Comparison of ENCODE assay signal across 25 cellular contexts in genomic region chr5:140147460-140147859, GRCh38. TPM values are rescaled to one million over a fixed set of nuclear protein-coding genes. Genes with fewer than 3 reads are reported as not detected.
DNase-seq lines count a peak whose midpoint lies in the region; ATAC-seq, FAIRE-seq and TF ChIP-seq lines count a peak whose summit lies in the region.
"Had no signal": no experiment of that assay in that cellular context is flagged by ENCODE, and none has a peak within 500 bp of the region (broad histone marks: within the 10 kb centered on the region; RNA-seq: fewer than 3 reads in every experiment).

No MANE protein-coding gene starts in this region.

- no peak overlapping the region for H2BK20ac ChIP-seq in H1 (ENCODE audit: low read length)

- no peak overlapping the region for H2AFZ ChIP-seq in H1 (ENCODE audit: low read length)

- no peaks in the 10 kb centered on the region for H3K9me3 Mint-ChIP-seq in activated naive CD8-positive, alpha-beta T cell (ENCODE audit: low read depth)
- no peaks in the 10 kb centered on the region for H3K9me3 Mint-ChIP-seq in activated naive CD8-positive, alpha-beta T cell treated with anti-CD3 and anti-CD28 coated beads for 36 hours
- H3K9me3 Mint-ChIP-seq in osteocyte (ENCODE audit: unreplicated experiment), result no peaks in the 10 kb centered on the region
- H3K9me3 Mint-ChIP-seq: CD4-positive, alpha-beta T cell; CD8-positive, alpha-beta memory T cell had no signal

- peaks cover 5% of the 10 kb centered on the region; the same call in 1 of the 2 replicates for H3K23me2 ChIP-seq in H1 (ENCODE audit: low read depth, low read length)

- no peak overlapping the region for H3K4ac ChIP-seq in H1 (replicated peaks; ENCODE audit: insufficient read length, low read depth, low read length)

- CTCF ChIA-PET in H1 (lab: Charles Lee; ENCODE audit: partially characterized antibody), result interaction anchor here (1.9 to 9.9 kb wide), 5 partner anchors 8 to 179 kb away, joined by 7 to 118 read pairs (median 91); partner anchors contain the start of gene PURA

- H3K4me1 Mint-ChIP-seq in activated naive CD8-positive, alpha-beta T cell (ENCODE audit: low read depth), result peaks cover 22% of the 10 kb centered on the region
- peaks cover 14% of the 10 kb centered on the region for H3K4me1 Mint-ChIP-seq in activated naive CD8-positive, alpha-beta T cell treated with anti-CD3 and anti-CD28 coated beads for 36 hours
- peaks cover 12% of the 10 kb centered on the region for H3K4me1 Mint-ChIP-seq in osteocyte (ENCODE audit: unreplicated experiment)

- no peak overlapping the region for H3K23ac ChIP-seq in H1 (ENCODE audit: insufficient read length)

- H3K27ac Mint-ChIP-seq in activated naive CD8-positive, alpha-beta T cell, result no peak overlapping the region
- H3K27ac Mint-ChIP-seq in activated naive CD8-positive, alpha-beta T cell treated with anti-CD3 and anti-CD28 coated beads for 36 hours, result no peak overlapping the region
- no peak overlapping the region for H3K27ac Mint-ChIP-seq in osteocyte (ENCODE audit: unreplicated experiment)
- H3K27ac Mint-ChIP-seq: CD4-positive, alpha-beta T cell had no signal

- no peak overlapping the region for H3K9ac ChIP-seq in H1 (replicated peaks in 1 of 4; ENCODE audit: extremely low read depth in 1 of 4, low read depth in 3 of 4, low read length in 3 of 4)
- H3K9ac ChIP-seq: BLaER1 treated with 17β-estradiol and CSF1 and Interleukin-3, amounts not matched to agents 10 nM and 100 nM had no signal

- no peak overlapping the region for H4K8ac ChIP-seq in H1 (ENCODE audit: extremely low read depth, insufficient read depth, low read length)

- H3K18ac ChIP-seq in H1 (ENCODE audit: extremely low read depth, low read length), result no peak overlapping the region

- no peak overlapping the region for H3K4me3 ChIP-seq in H1 (ENCODE audit: extremely low read depth in 1 of 4, insufficient read depth in 2 of 4, low read depth in 3 of 4, low read length in 4 of 4)
- no peak overlapping the region for H3K4me3 ChIP-seq in pancreas
- H3K4me3 ChIP-seq: A549; BLaER1 treated with 17β-estradiol and CSF1 and Interleukin-3, amounts not matched to agents 10 nM and 100 nM; GM12878 had no signal

- no peak overlapping the region for H3K27ac ChIP-seq in H1 (ENCODE audit: low read depth, low read length)
- H3K27ac ChIP-seq in pancreas, result no peak overlapping the region
- H3K27ac ChIP-seq: A549; BLaER1 treated with 17β-estradiol and CSF1 and Interleukin-3, amounts not matched to agents 10 nM and 100 nM had no signal

- H3K36me3 ChIP-seq in H1 (ENCODE audit: control insufficient read depth in 2 of 4, insufficient read depth in 4 of 4, low read length in 3 of 4), result no peaks in the 10 kb centered on the region
- no peaks in the 10 kb centered on the region for H3K36me3 ChIP-seq in pancreas
- H3K36me3 ChIP-seq: BE2C; BLaER1 treated with 17β-estradiol and CSF1 and Interleukin-3, amounts not matched to agents 10 nM and 100 nM had no signal

- H2AK5ac ChIP-seq in H1 (ENCODE audit: low read depth, low read length), result no peak overlapping the region

- no peak overlapping the region for H2BK120ac ChIP-seq in H1 (replicated peaks; ENCODE audit: low read depth, low read length)

- peaks cover 0 to 4% of the 10 kb centered on the region in 2 experiments for H4K20me1 ChIP-seq in H1 (replicated peaks in 1 of 2; ENCODE audit: control insufficient read depth in 1 of 2, insufficient read depth in 2 of 2, low read length in 2 of 2)

- no peaks in the 10 kb centered on the region for H3K9me3 ChIP-seq in H1 (ENCODE audit: insufficient read depth in 2 of 2, low read depth in 1 of 2, low read length in 1 of 2)
- H3K9me3 ChIP-seq in pancreas, result no peaks in the 10 kb centered on the region
- H3K9me3 ChIP-seq: A549; BE2C; BLaER1 treated with 17β-estradiol and CSF1 and Interleukin-3, amounts not matched to agents 10 nM and 100 nM had no signal

- FAIRE-seq in H1 (lab: Jason Lieb, UNC) (no peak), pancreas (lab: Jason Lieb, UNC) (no peak)
- FAIRE-seq: A549, D721Med, GM12878, GM19239 had no signal

- H2BK12ac ChIP-seq in H1 (ENCODE audit: low read depth, low read length), result 0 out of 2 replicates have a peak overlapping the region, but pooled peaks have one; percentile 39

- no peaks in the 10 kb centered on the region for H3K79me2 ChIP-seq in H1 (ENCODE audit: control insufficient read depth in 1 of 2, insufficient read depth in 2 of 2, low read length in 2 of 2)

- POLR2A ChIA-PET in H1 (lab: Charles Lee; ENCODE audit: partially characterized antibody), result interaction anchor here (1.4 kb wide), 1 partner anchor 8 kb away, joined by 4 read pairs; no protein-coding TSS in a partner anchor

- H3K4me1 ChIP-seq in H1 (replicated peaks in 1 of 4; ENCODE audit: control insufficient read depth in 3 of 4, insufficient read depth in 4 of 4, low read length in 3 of 4) (peaks cover 0 to 15% (median 5%) of the 10 kb centered on the region in 4 experiments; a peak in 5 of 7 replicates), pancreas (peaks cover 3 to 10% (median 8%) of the 10 kb centered on the region in 3 donors)
- H3K4me1 ChIP-seq: BE2C had no signal

- no peak for TF ChIP-seq CTCF in H1 (IDR thresholded peaks at IDR 0.05; ENCODE audit: control extremely low read depth in 1 of 3, insufficient read depth in 1 of 3, low read depth in 1 of 3, low read length in 3 of 3)
- TF ChIP-seq CTCF in osteocyte (IDR thresholded peaks at IDR 0.05), result no peak
- TF ChIP-seq CTCF in pancreas (IDR thresholded peaks at IDR 0.05), result no peak

- intact Hi-C loops in pancreas (cut with DNase I), result no loop called here

- H3K79me1 ChIP-seq in H1 (ENCODE audit: low read depth, low read length), result no peaks in the 10 kb centered on the region

- H3K27me3 Mint-ChIP-seq in activated naive CD8-positive, alpha-beta T cell, result peaks cover 5% of the 10 kb centered on the region
- H3K27me3 Mint-ChIP-seq in activated naive CD8-positive, alpha-beta T cell treated with anti-CD3 and anti-CD28 coated beads for 36 hours, result peaks cover 27% of the 10 kb centered on the region
- peaks cover 22% of the 10 kb centered on the region for H3K27me3 Mint-ChIP-seq in osteocyte (ENCODE audit: unreplicated experiment)

- TF ChIP-seq EP300 in H1 (IDR thresholded peaks at IDR 0.05; ENCODE audit: borderline replicate concordance in 1 of 2, low read depth in 2 of 2, low read length in 2 of 2), result no peak

- no peak overlapping the region for H3K4me2 ChIP-seq in H1 (ENCODE audit: insufficient read depth in 1 of 2, low read depth in 2 of 2, low read length in 2 of 2)
- H3K4me2 ChIP-seq: A549 had no signal

- H3K4me3 Mint-ChIP-seq in activated naive CD8-positive, alpha-beta T cell, result peak overlapping the region; percentile 49
- no peak overlapping the region for H3K4me3 Mint-ChIP-seq in activated naive CD8-positive, alpha-beta T cell treated with anti-CD3 and anti-CD28 coated beads for 36 hours
- no peak overlapping the region for H3K4me3 Mint-ChIP-seq in osteocyte (ENCODE audit: unreplicated experiment)
- H3K4me3 Mint-ChIP-seq: CD4-positive, alpha-beta T cell had no signal

- no peak overlapping the region for H2BK5ac ChIP-seq in H1 (ENCODE audit: low read depth, low read length)

- no peak for TF ChIP-seq RAD21 in H1 (IDR thresholded peaks at IDR 0.05 in 1 of 2, conservative IDR thresholded peaks at IDR 0.05 in 1 of 2; ENCODE audit: low read depth in 2 of 2, low read length in 2 of 2)

- no peak for TF ChIP-seq POLR2A in H1 (IDR thresholded peaks at IDR 0.05; ENCODE audit: control extremely low read depth in 1 of 2, low read depth in 2 of 2, low read length in 2 of 2)

- no peak for DNase-seq in activated naive CD8-positive, alpha-beta T cell treated with anti-CD3 and anti-CD28 coated beads for 36 hours
- DNase-seq in H1 (ENCODE audit: low read depth in 1 of 2, low spot score in 2 of 2), result peak in 1 of 2 experiments; percentile 33
- peak; percentile 26 for DNase-seq in left lobe of liver (ENCODE audit: low spot score)
- peak; percentile 56 for DNase-seq in osteocyte (ENCODE audit: extremely low spot score, unreplicated experiment)
- DNase-seq in NOMO-1 (lab: John Stamatoyannopoulos, UW; ENCODE audit: unreplicated experiment in 2 of 2), result no peak
- no peak for DNase-seq in pancreas
- DNase-seq: 8988T; ACHN; AML-193; BE2C; CD4-positive, alpha-beta T cell; CD8-positive, alpha-beta memory T cell; DMS 273 treated with DMSO at 0.1 percent for 48 hours; DMS79; EL; GDM1; GOT3; H7; HCEC 1CT had no signal

- no peaks in the 10 kb centered on the region for H3K36me3 Mint-ChIP-seq in activated naive CD8-positive, alpha-beta T cell
- no peaks in the 10 kb centered on the region for H3K36me3 Mint-ChIP-seq in activated naive CD8-positive, alpha-beta T cell treated with anti-CD3 and anti-CD28 coated beads for 36 hours
- H3K36me3 Mint-ChIP-seq in osteocyte (ENCODE audit: unreplicated experiment), result no peaks in the 10 kb centered on the region

- H2BK15ac ChIP-seq in H1 (ENCODE audit: low read length), result no peak overlapping the region

- H3K56ac ChIP-seq in H1 (replicated peaks; ENCODE audit: insufficient read length, low read depth, low read length), result no peak overlapping the region

- no peak for ATAC-seq in left lobe of liver
- ATAC-seq in pancreas, result no peak
- ATAC-seq: A549, GM12878 had no signal

- no peak overlapping the region for H3K14ac ChIP-seq in H1 (ENCODE audit: insufficient read length)

- no peak overlapping the region for H4K5ac ChIP-seq in H1 (ENCODE audit: insufficient read length, low read depth, low read length)

- WGBS in H1 (ENCODE audit: extremely low coverage in 1 of 2, insufficient coverage in 1 of 2, insufficient read length in 1 of 2, insufficient replicate concordance in 2 of 2, low coverage in 1 of 2, low lambda C conversion rate in 2 of 2, missing lambda C conversion rate in 1 of 2), 2 experiments, result 85% methylated on average over 1 of the region's 1 CpG; no CpG with 5 or more reads in 1 of the 2 experiments
- 82 to 97% methylated on average over 1 of the region's 1 CpG for WGBS in pancreas, 2 donors

- H3K27me3 ChIP-seq in H1 (replicated peaks in 1 of 4; ENCODE audit: control insufficient read depth in 3 of 4, extremely low read depth in 1 of 4, insufficient read depth in 3 of 4, low read length in 3 of 4), result peaks cover 25 to 54% (median 41%) of the 10 kb centered on the region in 4 experiments
- H3K27me3 ChIP-seq in pancreas, result no peaks in the 10 kb centered on the region
- H3K27me3 ChIP-seq: BE2C had no signal

- no peak overlapping the region for H4K91ac ChIP-seq in H1 (replicated peaks; ENCODE audit: insufficient read length, low read length)

RNA-seq across cellular contexts. Expression of gene IGIP, which starts 21.7 kb away (rescaled TPM):
- total RNA-seq in activated naive CD8-positive, alpha-beta T cell treated with anti-CD3 and anti-CD28 coated beads for 36 hours, result 1 to 10 TPM; 1.2 to 1.3 TPM
- total RNA-seq in H1 (2021; fragmentation: NEBNext Ultra II Directional; extraction: Animal tissue kit (Norgen Biotek cat#: 25700)), result 0.33 and 0.69 TPM in 2 replicates
- polyA plus RNA-seq in H1 (2011; rRNA removed) (0.14 and 0.32 TPM in 2 replicates), pancreas (1 to 10 TPM; 3.8 to 7.0 TPM)
- 0.22 TPM for polyA plus RNA-seq in H1 (2011; cell fraction: cytosol; rRNA removed)
- polyA plus RNA-seq in H1 (2011; cell fraction: nucleus; rRNA removed), result 0.19 TPM
- 0.36 to 0.56 TPM (median 0.50 TPM) in 4 replicates for polyA plus RNA-seq in H1 (2012, experiment 1 of 2)
- not detected for polyA plus RNA-seq in H1 (2012, experiment 2 of 2)
- polyA plus RNA-seq in H1 (2013, experiment 1 of 2), result 0.28 TPM
- 0.18 TPM for polyA plus RNA-seq in H1 (2013, experiment 2 of 2)
- polyA minus RNA-seq in H1 (2011; rRNA and poly(A)+ RNA removed), result 0.38 and 0.54 TPM in 2 replicates
- not detected for polyA minus RNA-seq in H1 (2011; cell fraction: cytosol; rRNA and poly(A)+ RNA removed)
- 0.60 TPM for polyA minus RNA-seq in H1 (2011; cell fraction: nucleus; rRNA and poly(A)+ RNA removed)
- total RNA-seq in left lobe of liver (7.0 TPM), osteocyte (4.1 and 4.3 TPM in 2 replicates), pancreas (1 to 10 TPM; 2.6 to 8.0 (median 5.8) TPM)

RNA-seq across cellular contexts. Expression of gene CYSTM1, which starts 27.5 kb away (rescaled TPM):
- total RNA-seq in activated naive CD8-positive, alpha-beta T cell treated with anti-CD3 and anti-CD28 coated beads for 36 hours, result 10 to 100 TPM; 16.0 to 17.0 TPM
- 25.0 and 28.1 TPM in 2 replicates for total RNA-seq in H1 (2021; fragmentation: NEBNext Ultra II Directional; extraction: Animal tissue kit (Norgen Biotek cat#: 25700))
- polyA plus RNA-seq in H1 (2011; rRNA removed), result 38.8 and 47.8 TPM in 2 replicates
- 52.6 TPM for polyA plus RNA-seq in H1 (2011; cell fraction: cytosol; rRNA removed)
- 25.3 TPM for polyA plus RNA-seq in H1 (2011; cell fraction: nucleus; rRNA removed)
- 17.5 to 37.1 TPM (median 30.7 TPM) in 4 replicates for polyA plus RNA-seq in H1 (2012, experiment 1 of 2)
- 28.3 TPM for polyA plus RNA-seq in H1 (2012, experiment 2 of 2)
- polyA plus RNA-seq in H1 (2013, experiment 1 of 2), result 15.9 TPM
- 17.1 TPM for polyA plus RNA-seq in H1 (2013, experiment 2 of 2)
- 15.7 and 23.1 TPM in 2 replicates for polyA minus RNA-seq in H1 (2011; rRNA and poly(A)+ RNA removed)
- polyA minus RNA-seq in H1 (2011; cell fraction: cytosol; rRNA and poly(A)+ RNA removed), result 16.4 TPM
- 14.4 TPM for polyA minus RNA-seq in H1 (2011; cell fraction: nucleus; rRNA and poly(A)+ RNA removed)
- total RNA-seq in left lobe of liver, result 24.6 TPM
- 26.7 and 29.8 TPM in 2 replicates for total RNA-seq in osteocyte
- 10 to 100 TPM; 30.2 to 66.2 (median 44.9) TPM for total RNA-seq in pancreas
- 100 to 1,000 TPM in 1 of 2 donors, 10 to 100 TPM in 1; 80.6 to 185 TPM for polyA plus RNA-seq in pancreas

RNA-seq across cellular contexts. Expression of gene PURA, which starts 33.6 kb away (rescaled TPM):
- 1 to 10 TPM; 9.7 to 9.9 TPM for total RNA-seq in activated naive CD8-positive, alpha-beta T cell treated with anti-CD3 and anti-CD28 coated beads for 36 hours
- 2.1 and 2.3 TPM in 2 replicates for total RNA-seq in H1 (2021; fragmentation: NEBNext Ultra II Directional; extraction: Animal tissue kit (Norgen Biotek cat#: 25700))
- polyA plus RNA-seq in H1 (2011; rRNA removed) (0.58 and 0.98 TPM in 2 replicates), pancreas (1 to 10 TPM; 3.2 to 3.9 TPM)
- polyA plus RNA-seq in H1 (2011; cell fraction: cytosol; rRNA removed), result 0.81 TPM
- polyA plus RNA-seq in H1 (2011; cell fraction: nucleus; rRNA removed), result 0.78 TPM
- 0.81 to 1.4 TPM (median 1.2 TPM) in 4 replicates for polyA plus RNA-seq in H1 (2012, experiment 1 of 2)
- 0.38 TPM for polyA plus RNA-seq in H1 (2012, experiment 2 of 2)
- polyA plus RNA-seq in H1 (2013, experiment 1 of 2), result 1.3 TPM
- polyA plus RNA-seq in H1 (2013, experiment 2 of 2), result 1.1 TPM
- 0.76 and 1.1 TPM in 2 replicates for polyA minus RNA-seq in H1 (2011; rRNA and poly(A)+ RNA removed)
- 0.59 TPM for polyA minus RNA-seq in H1 (2011; cell fraction: cytosol; rRNA and poly(A)+ RNA removed)
- 2.8 TPM for polyA minus RNA-seq in H1 (2011; cell fraction: nucleus; rRNA and poly(A)+ RNA removed)
- total RNA-seq in left lobe of liver (12.7 TPM), osteocyte (11.4 and 11.5 TPM in 2 replicates), pancreas (10 to 100 TPM in 3 of 6 donors, 1 to 10 TPM in 3; 8.3 to 17.2 (median 11.1) TPM)

Comparison
In these comparisons a context has a peak if more than half of its experiments do, and no peak if none do; other contexts are left out.
1. DNase-seq: peak in left lobe of liver (single experiment) and osteocyte (single experiment); none in activated naive CD8-positive, alpha-beta T cell treated with anti-CD3 and anti-CD28 coated beads for 36 hours (single experiment), NOMO-1 (0 of 2) and pancreas (0 of 6).